1 cellular context compared by ENCODE assay signal in genomic region chr7:98215561-98216495, GRCh38.
TF ChIP-seq lines count a peak whose summit lies in the region.

No MANE protein-coding gene starts in this region.

TF ChIP-seq in HepG2, 621 proteins besides CTCF, POLR2A, EP300 and RAD21:
- no peak for TF ChIP-seq HNRNPL (IDR thresholded peaks at IDR 0.05; ENCODE audit: low read depth, low read length)
- TF ChIP-seq, protein P1, sequence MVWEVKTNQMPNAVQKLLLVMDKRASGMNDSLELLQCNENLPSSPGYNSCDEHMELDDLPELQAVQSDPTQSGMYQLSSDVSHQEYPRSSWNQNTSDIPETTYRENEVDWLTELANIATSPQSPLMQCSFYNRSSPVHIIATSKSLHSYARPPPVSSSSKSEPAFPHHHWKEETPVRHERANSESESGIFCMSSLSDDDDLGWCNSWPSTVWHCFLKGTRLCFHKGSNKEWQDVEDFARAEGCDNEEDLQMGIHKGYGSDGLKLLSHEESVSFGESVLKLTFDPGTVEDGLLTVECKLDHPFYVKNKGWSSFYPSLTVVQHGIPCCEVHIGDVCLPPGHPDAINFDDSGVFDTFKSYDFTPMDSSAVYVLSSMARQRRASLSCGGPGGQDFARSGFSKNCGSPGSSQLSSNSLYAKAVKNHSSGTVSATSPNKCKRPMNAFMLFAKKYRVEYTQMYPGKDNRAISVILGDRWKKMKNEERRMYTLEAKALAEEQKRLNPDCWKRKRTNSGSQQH (CRISPR knock-in tag; IDR thresholded peaks at IDR 0.05; ENCODE audit: low read depth) = no peak
- TF ChIP-seq FOXO4 (CRISPR knock-in tag; conservative IDR thresholded peaks at IDR 0.05) = no peak
- TF ChIP-seq NONO (IDR thresholded peaks at IDR 0.05) = no peak
- no peak for TF ChIP-seq NONO (CRISPR knock-in tag; conservative IDR thresholded peaks at IDR 0.05)
- TF ChIP-seq ZNF75D (CRISPR knock-in tag; IDR thresholded peaks at IDR 0.05; ENCODE audit: borderline replicate concordance) = no peak
- TF ChIP-seq, protein P2, sequence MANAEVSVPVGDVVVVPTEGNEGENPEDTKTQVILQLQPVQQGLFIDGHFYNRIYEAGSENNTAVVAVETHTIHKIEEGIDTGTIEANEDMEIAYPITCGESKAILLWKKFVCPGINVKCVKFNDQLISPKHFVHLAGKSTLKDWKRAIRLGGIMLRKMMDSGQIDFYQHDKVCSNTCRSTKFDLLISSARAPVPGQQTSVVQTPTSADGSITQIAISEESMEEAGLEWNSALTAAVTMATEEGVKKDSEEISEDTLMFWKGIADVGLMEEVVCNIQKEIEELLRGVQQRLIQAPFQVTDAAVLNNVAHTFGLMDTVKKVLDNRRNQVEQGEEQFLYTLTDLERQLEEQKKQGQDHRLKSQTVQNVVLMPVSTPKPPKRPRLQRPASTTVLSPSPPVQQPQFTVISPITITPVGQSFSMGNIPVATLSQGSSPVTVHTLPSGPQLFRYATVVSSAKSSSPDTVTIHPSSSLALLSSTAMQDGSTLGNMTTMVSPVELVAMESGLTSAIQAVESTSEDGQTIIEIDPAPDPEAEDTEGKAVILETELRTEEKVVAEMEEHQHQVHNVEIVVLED (CRISPR knock-in tag; IDR thresholded peaks at IDR 0.05; ENCODE audit: borderline replicate concordance) = no peak
